Comparison of ENCODE assay signal across 10 cellular contexts in genomic region chrX:12949205-12949926, GRCh38. TPM values are rescaled to one million over a fixed set of nuclear protein-coding genes. Genes with fewer than 3 reads are reported as not detected.
DNase-seq lines count a peak whose midpoint lies in the region; ATAC-seq and TF ChIP-seq lines count a peak whose summit lies in the region.
"Had no signal": no experiment of that assay in that cellular context is flagged by ENCODE, and none has a peak within 500 bp of the region (broad histone marks: within the 10 kb centered on the region; RNA-seq: fewer than 3 reads in every experiment).

No MANE protein-coding gene starts in this region.

- H3K9me3 ChIP-seq in SJSA1 (replicated peaks) (no peaks in the 10 kb centered on the region), esophagus muscularis mucosa (no peaks in the 10 kb centered on the region)

- ATAC-seq in HG02970 (IDR thresholded peaks at IDR 0.05; ENCODE audit: low FRiP score, unreplicated experiment), result no peak

- DNase-seq in SJSA1 (ENCODE audit: low read depth in 1 of 2, low spot score in 2 of 2) (no peak), esophagus muscularis mucosa (ENCODE audit: extremely low spot score) (no peak), MV-4-11 (lab: John Stamatoyannopoulos, UW) (no peak), COR-L47 (lab: John Stamatoyannopoulos, UW) (no peak), NCI-H187 treated with DMSO at 0.1 percent for 48 hours (lab: John Stamatoyannopoulos, UW) (no peak)
- DNase-seq: NCI-H2029, retina had no signal

- H3K27ac ChIP-seq in SJSA1, result peak overlapping the region; percentile 79
- H3K27ac ChIP-seq in esophagus muscularis mucosa (replicated peaks in 1 of 4), result peak overlapping the region; percentile 78 to 82 (median 80)
- peak overlapping the region in 19 of 21 experiments; percentile 1 to 88 (median 68) for H3K27ac ChIP-seq in skin epidermis

- H3K27me3 ChIP-seq in SJSA1 (replicated peaks) (no peaks in the 10 kb centered on the region), esophagus muscularis mucosa (no peaks in the 10 kb centered on the region)

- TF ChIP-seq POLR2A in GM10847 (IDR thresholded peaks at IDR 0.05; ENCODE audit: extremely low read depth, insufficient read length) (peak; percentile 16), esophagus muscularis mucosa (IDR thresholded peaks at IDR 0.05; ENCODE audit: low read depth) (no peak)

- no peak for TF ChIP-seq EP300 in esophagus muscularis mucosa (IDR thresholded peaks at IDR 0.05)

- 61% methylated on average over 5 of the region's 5 CpGs for WGBS in esophagus muscularis mucosa

- TF ChIP-seq CTCF in esophagus muscularis mucosa (IDR thresholded peaks at IDR 0.05), result no peak

- H3K4me3 ChIP-seq in SJSA1 (no peak overlapping the region), esophagus muscularis mucosa (peak overlapping the region in 3 of 4 donors; percentile 15 to 30 (median 22)), skin epidermis (no peak overlapping the region)

- intact Hi-C loops in esophagus muscularis mucosa (cut with DNase I), result loop anchor here (10.0 kb wide), 1 partner anchor 695 kb away; no protein-coding TSS in a partner anchor

- H3K36me3 ChIP-seq in SJSA1 (no peaks in the 10 kb centered on the region), esophagus muscularis mucosa (no peaks in the 10 kb centered on the region)

- peaks cover 37% of the 10 kb centered on the region for H3K4me1 ChIP-seq in SJSA1 (replicated peaks)
- H3K4me1 ChIP-seq in esophagus muscularis mucosa, result peaks cover 14 to 31% (median 17%) of the 10 kb centered on the region in 4 donors

RNA-seq across cellular contexts. Expression of gene TMSB4X, which starts 25.5 kb away (rescaled TPM):
- total RNA-seq in SJSA1 (2014; rRNA removed; shearing (Covaris generic)), result 4,755 and 8,566 TPM in 2 replicates
- 1,000 to 10,000 TPM; 3,072 to 3,725 (median 3,326) TPM for total RNA-seq in esophagus muscularis mucosa

RNA-seq across cellular contexts. Expression of gene TLR8, which starts 42.9 kb away (rescaled TPM):
- not detected in 2 replicates for total RNA-seq in SJSA1 (2014; rRNA removed; shearing (Covaris generic))
- 1 to 10 TPM in 3 of 4 donors, under 1 TPM in 1; 0.34 to 4.3 (median 1.8) TPM for total RNA-seq in esophagus muscularis mucosa

Comparison
In these comparisons a context has a peak if more than half of its experiments do, and no peak if none do; other contexts are left out.
1. H3K4me3 ChIP-seq: peak in esophagus muscularis mucosa (3 of 4); none in SJSA1 (single experiment) and skin epidermis (0 of 7).
2. Peak in every context shown above with its lines, with median percentiles within 50 percentile points of each other: H3K27ac ChIP-seq.